ENCODE assay signal across 23 cellular contexts in the genomic region with DNA sequence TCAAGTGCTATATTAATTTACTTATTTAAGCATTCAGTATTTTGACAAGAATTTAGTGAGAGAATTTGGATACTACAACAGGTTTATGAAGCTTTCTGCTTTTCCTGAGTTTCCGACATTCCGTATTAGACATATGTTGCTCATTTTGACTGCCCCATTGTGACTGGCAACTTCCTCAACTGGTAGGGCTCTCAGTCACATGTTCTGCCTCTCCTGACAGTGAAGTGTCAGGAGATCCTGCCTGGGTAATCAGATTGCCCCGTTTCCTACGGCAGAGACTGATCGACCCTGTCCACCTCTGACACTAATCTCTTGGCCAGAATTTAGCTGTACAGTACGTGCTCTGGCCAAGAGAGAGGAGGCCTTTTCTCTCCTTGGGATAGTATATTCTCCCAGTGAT. TPM values are rescaled to one million over a fixed set of nuclear protein-coding genes. Genes with fewer than 3 reads are reported as not detected.
"Had no signal": no experiment of that assay in that cellular context is flagged by ENCODE, and none has a peak within 500 bp of the region (broad histone marks: within the 10 kb centered on the region; RNA-seq: fewer than 3 reads in every experiment).

No MANE protein-coding gene starts in this region.

- H3K36me3 ChIP-seq: colonic mucosa, esophagus squamous epithelium, left ventricle myocardium inferior, lower lobe of right lung, neutrophil, suprapubic skin, thyroid gland, uterus had no signal

- H3K4me1 ChIP-seq: colonic mucosa, esophagus squamous epithelium, left ventricle myocardium inferior, lower lobe of right lung, suprapubic skin, thyroid gland, uterus had no signal

- H3K27ac ChIP-seq: colonic mucosa, esophagus squamous epithelium, hepatocyte, left ventricle myocardium inferior, lower lobe of right lung, neutrophil, suprapubic skin, thyroid gland, uterus had no signal

- ATAC-seq: left cardiac atrium; lower lobe of right lung; naive thymus-derived CD8-positive, alpha-beta T cell; right cardiac atrium; stimulated activated effector memory CD8-positive, alpha-beta T cell treated with anti-CD3 and anti-CD28 coated beads, Interleukin-12 subunit alpha, Interleukin-12 subunit beta, amount 100 ng/mL, for 72 hours; stimulated activated naive CD8-positive, alpha-beta T cell treated with anti-CD3 and anti-CD28 coated beads, Interleukin-15, Interleukin-2, amounts not matched to agents 100 U/mL and 50 U/mL, for 24 hours had no signal

- DNase-seq: colonic mucosa; dermis blood vessel endothelial cell; esophagus squamous epithelium; foreskin fibroblast; kidney; left cardiac atrium; left ventricle myocardium inferior; lower lobe of right lung; mesendoderm; naive thymus-derived CD8-positive, alpha-beta T cell; posterior cingulate gyrus; right cardiac atrium; stimulated activated CD4-positive, alpha-beta T cell treated with anti-CD3 and anti-CD28 coated beads, Interleukin-4, amount 100 ng/mL, for 1 hour; stimulated activated CD8-positive, alpha-beta memory T cell treated with anti-CD3 and anti-CD28 coated beads, Interleukin-4, amount 100 ng/mL, for 48 hours; stimulated activated naive CD8-positive, alpha-beta T cell treated with anti-CD3 and anti-CD28 coated beads, Interleukin-15, Interleukin-2, amounts not matched to agents 100 U/mL and 50 U/mL, for 24 hours; thyroid gland; uterus had no signal

- H3K27me3 ChIP-seq: colonic mucosa, esophagus squamous epithelium, hepatocyte, neutrophil, thyroid gland, uterus had no signal

- H3K9me3 ChIP-seq: colonic mucosa, esophagus squamous epithelium, left ventricle myocardium inferior, lower lobe of right lung, neutrophil, suprapubic skin, thyroid gland, uterus had no signal

- H3K4me3 ChIP-seq: colonic mucosa, esophagus squamous epithelium, hepatocyte, left ventricle myocardium inferior, lower lobe of right lung, suprapubic skin, thyroid gland, uterus had no signal

RNA-seq across cellular contexts. Expression of a gene that starts 49.5 kb away (rescaled TPM):
- total RNA-seq: dermis blood vessel endothelial cell; epithelial cell of proximal tubule; hepatocyte; left cardiac atrium; left ventricle myocardium inferior; naive thymus-derived CD8-positive, alpha-beta T cell; osteoblast; right cardiac atrium; thyroid gland; uterus had no signal
